Comparison of ENCODE assay signal across 20 cellular contexts in the genomic region with DNA sequence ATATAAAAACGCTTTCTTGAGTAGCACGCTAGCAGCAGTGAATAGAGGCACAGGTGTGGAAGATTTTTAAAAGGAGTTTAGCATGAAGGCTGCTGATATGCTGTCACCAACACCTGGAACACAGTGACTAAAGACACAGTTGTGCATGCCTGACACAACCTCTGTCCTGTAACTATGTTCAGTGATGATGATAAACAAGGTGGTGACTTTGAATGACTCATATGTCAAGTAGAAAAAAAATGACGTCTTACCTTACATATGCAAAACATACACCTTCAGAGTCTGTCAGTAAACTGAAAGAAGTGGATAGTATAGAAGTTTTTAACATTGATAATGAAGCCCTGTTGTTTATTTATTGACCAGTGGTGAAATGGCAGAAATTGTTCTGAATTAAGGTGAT.
DNase-seq lines count a peak whose midpoint lies in the region; ATAC-seq, FAIRE-seq and TF ChIP-seq lines count a peak whose summit lies in the region.
"Had no signal": no experiment of that assay in that cellular context is flagged by ENCODE, and none has a peak within 500 bp of the region (broad histone marks: within the 10 kb centered on the region; RNA-seq: fewer than 3 reads in every experiment).

No MANE protein-coding gene starts in this region.

- H3K27me3 Mint-ChIP-seq in GM23338 (ENCODE audit: insufficient read depth, low read depth, poor library complexity), result peaks cover 1% of the 10 kb centered on the region
- H3K27me3 Mint-ChIP-seq in activated CD4-positive, alpha-beta T cell treated with anti-CD3 and anti-CD28 coated beads for 36 hours, result peaks cover under 1% of the 10 kb centered on the region
- H3K27me3 Mint-ChIP-seq: CD8-positive, alpha-beta memory T cell had no signal

- intact Hi-C loops in activated CD4-positive, alpha-beta T cell treated with anti-CD3 and anti-CD28 coated beads for 36 hours (cut with DNase I, micrococcal nuclease), result no loop called here

- no peak for ATAC-seq in GM23338
- no peak for ATAC-seq in activated CD4-positive, alpha-beta T cell treated with anti-CD3 and anti-CD28 coated beads for 36 hours

- H4K20me1 ChIP-seq in GM23338 (replicated peaks; ENCODE audit: insufficient read depth), result no peaks in the 10 kb centered on the region
- H4K20me1 ChIP-seq in smooth muscle cell (ENCODE audit: low read depth), result no peaks in the 10 kb centered on the region
- H4K20me1 ChIP-seq: BLaER1 treated with 17β-estradiol and CSF1 and Interleukin-3, amounts not matched to agents 10 nM and 100 nM had no signal

- peaks cover 31% of the 10 kb centered on the region for H3K4me1 Mint-ChIP-seq in GM23338
- no peaks in the 10 kb centered on the region for H3K4me1 Mint-ChIP-seq in activated CD4-positive, alpha-beta T cell treated with anti-CD3 and anti-CD28 coated beads for 36 hours
- H3K4me1 Mint-ChIP-seq: CD8-positive, alpha-beta memory T cell had no signal

- WGBS in smooth muscle cell (ENCODE audit: low lambda C conversion rate), result 77% methylated on average over 3 of the region's 3 CpGs

- H3K27me3 ChIP-seq in GM23338 (ENCODE audit: insufficient read depth) (no peaks in the 10 kb centered on the region), bronchial epithelial cell (ENCODE audit: control insufficient read depth, insufficient read depth, low read length) (no peaks in the 10 kb centered on the region), smooth muscle cell (ENCODE audit: low read depth) (no peaks in the 10 kb centered on the region)
- H3K27me3 ChIP-seq: BLaER1 treated with 17β-estradiol and CSF1 and Interleukin-3, amounts not matched to agents 10 nM and 100 nM had no signal

- H3K27ac Mint-ChIP-seq in GM23338, result no peak overlapping the region
- no peak overlapping the region for H3K27ac Mint-ChIP-seq in activated CD4-positive, alpha-beta T cell treated with anti-CD3 and anti-CD28 coated beads for 36 hours
- H3K27ac Mint-ChIP-seq: CD8-positive, alpha-beta memory T cell had no signal

- H3K9me3 ChIP-seq in smooth muscle cell (replicated peaks; ENCODE audit: low read depth), result no peaks in the 10 kb centered on the region

- H3K9ac ChIP-seq in smooth muscle cell (ENCODE audit: low read depth), result peak overlapping the region; percentile 27
- H3K9ac ChIP-seq: BLaER1 treated with 17β-estradiol and CSF1 and Interleukin-3, amounts not matched to agents 10 nM and 100 nM had no signal

- no peak overlapping the region for H2AFZ ChIP-seq in GM23338
- no peak overlapping the region for H2AFZ ChIP-seq in smooth muscle cell (ENCODE audit: low read depth)

- H3K27ac ChIP-seq in GM23338 (ENCODE audit: low read depth) (no peak overlapping the region), smooth muscle cell (ENCODE audit: low read depth) (peak overlapping the region; percentile 20), RWPE1 (no peak overlapping the region)
- H3K27ac ChIP-seq: BLaER1 treated with 17β-estradiol and CSF1 and Interleukin-3, amounts not matched to agents 10 nM and 100 nM had no signal

- peaks cover 4% of the 10 kb centered on the region for H3K36me3 Mint-ChIP-seq in GM23338 (ENCODE audit: low read depth)
- H3K36me3 Mint-ChIP-seq in activated CD4-positive, alpha-beta T cell treated with anti-CD3 and anti-CD28 coated beads for 36 hours (ENCODE audit: low read depth), result no peaks in the 10 kb centered on the region
- H3K36me3 Mint-ChIP-seq: CD8-positive, alpha-beta memory T cell had no signal

- DNase-seq in GM23338 (ENCODE audit: low spot score) (no peak), RKO (ENCODE audit: low spot score) (peak; percentile 30), bronchial epithelial cell (ENCODE audit: low read depth) (peak; percentile 48), smooth muscle cell (lab: John Stamatoyannopoulos, UW; ENCODE audit: unreplicated experiment) (no peak), T-helper 9 cell (no peak), RWPE1 (ENCODE audit: low spot score) (no peak)
- no peak for DNase-seq in activated CD4-positive, alpha-beta T cell treated with anti-CD3 and anti-CD28 coated beads for 36 hours
- DNase-seq: CD8-positive, alpha-beta memory T cell; DND-41; H7; KBM-7; NCI-H1105 treated with DMSO at 0.1 percent for 48 hours; NCI-H1694; NCI-H2081 treated with DMSO at 0.1 percent for 48 hours; NCI-H2227 treated with DMSO at 0.1 percent for 48 hours; NCI-H82; OCI-M1; SIG-M5 had no signal

- H3K4me3 ChIP-seq in GM23338, result no peak overlapping the region
- H3K4me3 ChIP-seq in bronchial epithelial cell (ENCODE audit: low read depth, low read length), result no peak overlapping the region
- H3K4me3 ChIP-seq in smooth muscle cell, result no peak overlapping the region
- H3K4me3 ChIP-seq: BLaER1 treated with 17β-estradiol and CSF1 and Interleukin-3, amounts not matched to agents 10 nM and 100 nM had no signal

- TF ChIP-seq CTCF in GM23338 (conservative IDR thresholded peaks at IDR 0.05; ENCODE audit: low read depth in 2 of 2) (no peak), bronchial epithelial cell (IDR thresholded peaks at IDR 0.05; ENCODE audit: insufficient read depth, low read length, severe bottlenecking) (no peak), smooth muscle cell (IDR thresholded peaks at IDR 0.05; ENCODE audit: borderline replicate concordance, insufficient read depth, poor library complexity, severe bottlenecking) (no peak), RWPE1 (conservative IDR thresholded peaks at IDR 0.05; ENCODE audit: low read depth) (no peak)

- H3K79me2 ChIP-seq in GM23338 (replicated peaks; ENCODE audit: insufficient read depth) (no peaks in the 10 kb centered on the region), smooth muscle cell (ENCODE audit: low read depth) (no peaks in the 10 kb centered on the region)

- H3K36me3 ChIP-seq in GM23338 (ENCODE audit: insufficient read depth) (no peaks in the 10 kb centered on the region), bronchial epithelial cell (ENCODE audit: control insufficient read depth, insufficient read depth, low read length) (no peaks in the 10 kb centered on the region), smooth muscle cell (ENCODE audit: low read depth) (no peaks in the 10 kb centered on the region)
- H3K36me3 ChIP-seq: BLaER1 treated with 17β-estradiol and CSF1 and Interleukin-3, amounts not matched to agents 10 nM and 100 nM had no signal

- CTCF ChIA-PET in activated CD4-positive, alpha-beta T cell treated with anti-CD3 and anti-CD28 coated beads for 36 hours (lab: Charles Lee), result interaction anchor here (0.5 kb wide), 1 partner anchor 49 kb away, joined by 3 read pairs; no protein-coding TSS in a partner anchor
- CTCF ChIA-PET in RWPE1 (lab: Yijun Ruan, JAX), result interaction anchor here (0.6 kb wide), 1 partner anchor 509 kb away, joined by 4 read pairs; no protein-coding TSS in a partner anchor

- H3K4me2 ChIP-seq in GM23338 (peak overlapping the region; percentile 21; the same call in 1 of the 2 replicates), smooth muscle cell (no peak overlapping the region)
- H3K4me2 ChIP-seq: BLaER1 treated with 17β-estradiol and CSF1 and Interleukin-3, amounts not matched to agents 10 nM and 100 nM had no signal

- H3K4me1 ChIP-seq in GM23338 (ENCODE audit: insufficient read depth) (peaks cover 29% of the 10 kb centered on the region), smooth muscle cell (ENCODE audit: low read depth) (no peaks in the 10 kb centered on the region)
- H3K4me1 ChIP-seq: BLaER1 treated with 17β-estradiol and CSF1 and Interleukin-3, amounts not matched to agents 10 nM and 100 nM had no signal

- peaks cover 3% of the 10 kb centered on the region; the same call in 2 of the 3 replicates for H3K9me3 Mint-ChIP-seq in GM23338
- peaks cover 3% of the 10 kb centered on the region for H3K9me3 Mint-ChIP-seq in activated CD4-positive, alpha-beta T cell treated with anti-CD3 and anti-CD28 coated beads for 36 hours (ENCODE audit: low read depth)

- H3F3A ChIP-seq in GM23338 (replicated peaks; ENCODE audit: low read depth) (no peaks in the 10 kb centered on the region), smooth muscle cell (ENCODE audit: low read depth) (no peaks in the 10 kb centered on the region)

- POLR2A ChIA-PET in activated CD4-positive, alpha-beta T cell treated with anti-CD3 and anti-CD28 coated beads for 36 hours (lab: Charles Lee), result no interaction called here
- POLR2A ChIA-PET in RWPE1 (lab: Yijun Ruan, JAX; ENCODE audit: low non-redundant PET), result no interaction called here

- H3K9me2 ChIP-seq in GM23338 (ENCODE audit: insufficient read depth), result peaks cover 23% of the 10 kb centered on the region

- no peak for FAIRE-seq in bronchial epithelial cell (lab: Jason Lieb, UNC)
- FAIRE-seq: G401.6 had no signal

- H3K4me3 Mint-ChIP-seq in GM23338, result no peak overlapping the region
- H3K4me3 Mint-ChIP-seq in activated CD4-positive, alpha-beta T cell treated with anti-CD3 and anti-CD28 coated beads for 36 hours, result no peak overlapping the region
- H3K4me3 Mint-ChIP-seq: CD8-positive, alpha-beta memory T cell had no signal

Comparison
In these comparisons a context has a peak if more than half of its experiments do, and no peak if none do; other contexts are left out.
1. DNase-seq: peak in RKO (single experiment) and bronchial epithelial cell (single experiment); none in GM23338 (single experiment), smooth muscle cell (single experiment), T-helper 9 cell (single experiment), activated CD4-positive, alpha-beta T cell treated with anti-CD3 and anti-CD28 coated beads for 36 hours (single experiment) and RWPE1 (single experiment).